25 cellular contexts compared by ENCODE assay signal in the genomic region with DNA sequence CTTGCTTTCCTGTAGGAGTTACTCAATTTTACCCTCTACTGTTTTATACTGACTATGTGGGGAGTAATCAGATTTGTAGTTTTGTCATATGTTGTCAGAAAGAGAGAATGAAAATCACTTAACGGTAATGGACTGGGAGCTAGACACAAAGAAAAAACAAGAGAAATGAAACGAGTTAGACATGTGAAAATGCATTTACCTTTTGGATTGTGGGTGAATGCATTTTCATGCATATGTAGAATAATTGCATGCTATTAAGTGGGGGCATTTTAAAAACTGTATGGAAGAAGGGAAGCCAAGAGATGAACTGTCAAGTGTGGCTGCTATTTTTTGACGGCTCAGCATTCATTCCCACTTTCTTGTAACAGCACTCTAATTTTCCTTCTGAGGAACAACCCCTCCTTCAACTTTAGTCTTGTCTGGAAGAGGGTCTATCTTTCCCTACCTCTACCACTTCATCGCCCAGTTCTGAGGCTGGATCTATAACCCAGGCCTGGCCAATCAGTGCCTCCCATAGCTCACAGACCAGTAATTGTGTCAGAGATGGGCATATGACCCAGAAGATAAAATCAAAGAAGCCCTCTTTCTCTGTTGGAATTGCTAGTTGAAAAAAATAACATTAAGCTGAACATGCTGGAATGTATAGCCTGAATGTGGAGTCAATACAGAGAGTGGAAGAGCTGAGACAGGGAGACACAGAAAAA. TPM values are rescaled to one million over a fixed set of nuclear protein-coding genes. Genes with fewer than 3 reads are reported as not detected.
"Had no signal": no experiment of that assay in that cellular context is flagged by ENCODE, and none has a peak within 500 bp of the region (broad histone marks: within the 10 kb centered on the region; RNA-seq: fewer than 3 reads in every experiment).

No MANE protein-coding gene starts in this region.

- H3K36me3 ChIP-seq: cardiac muscle cell, left lung, transverse colon, WERI-Rb-1 had no signal

- H3K79me2 ChIP-seq: hepatocyte had no signal

- H3K9me3 ChIP-seq: body of pancreas, left lung, transverse colon had no signal

- H2AFZ ChIP-seq: hepatocyte had no signal

- H3K4me3 ChIP-seq: body of pancreas, cardiac muscle cell, hepatocyte, left lung, transverse colon had no signal

- DNase-seq: activated CD4-positive, alpha-beta T cell treated with anti-CD3 and anti-CD28 coated beads, Interleukin-2, amount 10 ng/mL, durations not matched to agents 7 days and 5 days; activated CD4-positive, CD25-positive, alpha-beta regulatory T cell treated with anti-CD3 and anti-CD28 coated beads, Interleukin-2, amount 50 U/mL, for 72 hours; activated CD8-positive, alpha-beta memory T cell treated with anti-CD3 and anti-CD28 coated beads, Interleukin-2, amount 10 ng/mL, durations not matched to agents 7 days and 5 days; activated CD8-positive, alpha-beta T cell treated with anti-CD3 and anti-CD28 coated beads for 36 hours; activated effector memory CD4-positive, alpha-beta T cell treated with anti-CD3 and anti-CD28 coated beads, Interleukin-2, amount 50 U/mL, for 16 hours; activated naive CD4-positive, alpha-beta T cell treated with anti-CD3 and anti-CD28 coated beads, Interleukin-2, amount 10 ng/mL, durations not matched to agents 7 days and 5 days; activated T-cell treated with anti-CD3 and anti-CD28 coated beads for 4 hours; body of pancreas; effector CD8-positive, alpha-beta T cell; erythroblast; foreskin keratinocyte; immature natural killer cell; left lung; retina; stimulated activated CD4-positive, alpha-beta T cell treated with anti-CD3 and anti-CD28 coated beads, Interleukin-12 subunit alpha, Interleukin-12 subunit beta, amount 100 ng/mL, for 4 hours; stimulated activated CD4-positive, alpha-beta T cell treated with anti-CD3 and anti-CD28 coated beads, Interleukin-1b, Interleukin-23, amount 100 ng/mL, for 48 hours; stimulated activated naive CD8-positive, alpha-beta T cell treated with anti-CD3 and anti-CD28 coated beads, Interleukin-15, amount 100 ng/mL, for 72 hours; T-cell; transverse colon; WERI-Rb-1 had no signal

- ATAC-seq: activated CD8-positive, alpha-beta memory T cell treated with anti-CD3 and anti-CD28 coated beads, Interleukin-2, amount 10 ng/mL, durations not matched to agents 7 days and 5 days; activated CD8-positive, alpha-beta T cell treated with anti-CD3 and anti-CD28 coated beads for 36 hours; body of pancreas; foreskin keratinocyte; left lung; stimulated activated effector memory CD8-positive, alpha-beta T cell treated with anti-CD3 and anti-CD28 coated beads, Interleukin-12 subunit alpha, Interleukin-12 subunit beta, amount 100 ng/mL, for 72 hours; stimulated activated naive CD8-positive, alpha-beta T cell treated with anti-CD3 and anti-CD28 coated beads, Interleukin-15, amount 100 ng/mL, for 72 hours; T-cell had no signal

- H3K27me3 ChIP-seq: body of pancreas, cardiac muscle cell, foreskin keratinocyte, hepatocyte, transverse colon had no signal

- FAIRE-seq: TTC549, urothelium cell line had no signal

- H3K27ac ChIP-seq: body of pancreas, cardiac muscle cell, foreskin keratinocyte, hepatocyte, transverse colon, WERI-Rb-1 had no signal

- H3K4me2 ChIP-seq: hepatocyte had no signal

RNA-seq across cellular contexts. Expression of a gene that starts 5.2 kb away (rescaled TPM):
- polyA plus RNA-seq: immature natural killer cell had no signal
